Comparison of ENCODE assay signal across 1 cellular context in genomic region chr1:21781971-21782867, GRCh38.
TF ChIP-seq lines count a peak whose summit lies in the region.

No MANE protein-coding gene starts in this region.

TF ChIP-seq in HEK293, 187 proteins besides CTCF, POLR2A, EP300 and RAD21 (continued from another document):
- TF ChIP-seq ZNF488 (tag by site-specific recombination; IDR thresholded peaks at IDR 0.05), result no peak
- TF ChIP-seq HOXC10 (CRISPR knock-in tag; IDR thresholded peaks at IDR 0.05), result no peak
- TF ChIP-seq ZNF768 (tag by site-specific recombination; IDR thresholded peaks at IDR 0.05), result no peak
- no peak for TF ChIP-seq ZNF133 (tag by site-specific recombination; IDR thresholded peaks at IDR 0.05)
- TF ChIP-seq ZBTB21 (tag by site-specific recombination; IDR thresholded peaks at IDR 0.05), result peak; percentile 55
- 0 out of 2 replicates have a peak, but pooled peaks have one; percentile 11 for TF ChIP-seq ZNF639 (tag by site-specific recombination; IDR thresholded peaks at IDR 0.05)
- TF ChIP-seq SP2 (tag by site-specific recombination; IDR thresholded peaks at IDR 0.05), result no peak
- no peak for TF ChIP-seq ZSCAN30 (tag by site-specific recombination; IDR thresholded peaks at IDR 0.05)
- no peak for TF ChIP-seq ZNF48 (tag by site-specific recombination; IDR thresholded peaks at IDR 0.05)
- TF ChIP-seq ZNF670 (tag by site-specific recombination; IDR thresholded peaks at IDR 0.05; ENCODE audit: low read depth), result no peak
- TF ChIP-seq ZNF16 (tag by site-specific recombination; IDR thresholded peaks at IDR 0.05; ENCODE audit: low read depth), result no peak
- no peak for TF ChIP-seq ZNF426 (tag by site-specific recombination; IDR thresholded peaks at IDR 0.05)
- TF ChIP-seq YY2 (tag by site-specific recombination; IDR thresholded peaks at IDR 0.05), result no peak
- TF ChIP-seq ZNF514 (tag by site-specific recombination; IDR thresholded peaks at IDR 0.05), result no peak
- no peak for TF ChIP-seq ZNF623 (tag by site-specific recombination; IDR thresholded peaks at IDR 0.05)
- TF ChIP-seq ZNF26 (tag by site-specific recombination; IDR thresholded peaks at IDR 0.05), result no peak
- TF ChIP-seq ZNF843 (tag by site-specific recombination; IDR thresholded peaks at IDR 0.05), result no peak
- peak; percentile 56; the same call in 1 of the 2 replicates for TF ChIP-seq ZNF501 (tag by site-specific recombination; IDR thresholded peaks at IDR 0.05)
- TF ChIP-seq BCL11B (tag by site-specific recombination; IDR thresholded peaks at IDR 0.05; ENCODE audit: low read depth), result no peak
- TF ChIP-seq ZNF692 (tag by site-specific recombination; IDR thresholded peaks at IDR 0.05), result no peak; the same call in 1 of the 2 replicates
- no peak for TF ChIP-seq ZFP69B (tag by site-specific recombination; IDR thresholded peaks at IDR 0.05)
- TF ChIP-seq ZBTB8A (tag by site-specific recombination; IDR thresholded peaks at IDR 0.05), result no peak
- no peak for TF ChIP-seq ZNF580 (tag by site-specific recombination; IDR thresholded peaks at IDR 0.05)
- TF ChIP-seq ZFHX2 (tag by site-specific recombination; conservative IDR thresholded peaks at IDR 0.05), result no peak
- TF ChIP-seq ZNF621 (tag by site-specific recombination; IDR thresholded peaks at IDR 0.05), result no peak
- TF ChIP-seq ZNF629 (tag by site-specific recombination; IDR thresholded peaks at IDR 0.05), result peak; percentile 52; the same call in 1 of the 2 replicates
- TF ChIP-seq ZNF664 (tag by site-specific recombination; IDR thresholded peaks at IDR 0.05), result no peak
- TF ChIP-seq ZNF600 (tag by site-specific recombination; IDR thresholded peaks at IDR 0.05), result peak; percentile 93
- no peak for TF ChIP-seq SETDB1 (IDR thresholded peaks at IDR 0.05; ENCODE audit: insufficient read length, low read length)
- no peak for TF ChIP-seq ZNF571 (tag by site-specific recombination; IDR thresholded peaks at IDR 0.05)
- TF ChIP-seq REST (tag by site-specific recombination; IDR thresholded peaks at IDR 0.05), result peak; percentile 13; the same call in 1 of the 2 replicates
- TF ChIP-seq HOXA7 (CRISPR knock-in tag; IDR thresholded peaks at IDR 0.05; ENCODE audit: borderline replicate concordance), result no peak
- no peak for TF ChIP-seq ZNF19 (tag by site-specific recombination; IDR thresholded peaks at IDR 0.05; ENCODE audit: low read depth)
- no peak for TF ChIP-seq ZNF660 (tag by site-specific recombination; IDR thresholded peaks at IDR 0.05)
- TF ChIP-seq SALL2 (tag by site-specific recombination; IDR thresholded peaks at IDR 0.05; ENCODE audit: borderline replicate concordance), result no peak
- TF ChIP-seq ZNF394 (tag by site-specific recombination; IDR thresholded peaks at IDR 0.05; ENCODE audit: borderline replicate concordance), result no peak
- TF ChIP-seq ZNF645 (tag by site-specific recombination; IDR thresholded peaks at IDR 0.05), result no peak
- no peak for TF ChIP-seq FEZF1 (tag by site-specific recombination; IDR thresholded peaks at IDR 0.05)
- peak; percentile 92 for TF ChIP-seq ZBTB20 (tag by site-specific recombination; IDR thresholded peaks at IDR 0.05)
- no peak for TF ChIP-seq ZBTB11 (tag by site-specific recombination; conservative IDR thresholded peaks at IDR 0.05; ENCODE audit: low read depth)
